Comparison of ENCODE assay signal across 8 cellular contexts in genomic region chr15:29568840-29569532, GRCh38.
A peak's percentile ranks its signal among the peaks of the same experiment; 100 is the strongest.
DNase-seq lines count a peak whose midpoint lies in the region; ATAC-seq, FAIRE-seq and TF ChIP-seq lines count a peak whose summit lies in the region.

No MANE protein-coding gene starts in this region.

- no peaks in the 10 kb centered on the region for H3K9me3 ChIP-seq in HepG2 (ENCODE audit: low read length)

- POLR2A ChIA-PET in HepG2 (lab: Yijun Ruan, JAX): no interaction called here

- TF ChIP-seq CTCF in VCaP (conservative IDR thresholded peaks at IDR 0.05) (peak; percentile 77), HepG2 (CRISPR knock-in tag; IDR thresholded peaks at IDR 0.05) (0 out of 2 replicates have a peak, but pooled peaks have one; percentile 5)

- H3K9ac ChIP-seq in HepG2 (ENCODE audit: insufficient read depth, low read depth, low read length): no peak overlapping the region

- H3K27me3 ChIP-seq in HepG2 (ENCODE audit: control insufficient read depth in 1 of 2, insufficient read depth in 2 of 2, low read length in 2 of 2): peaks cover 4 to 23% of the 10 kb centered on the region in 2 experiments

- no TSS peak for BruUV-seq in HepG2 (replicated peaks; lab: Mats Ljungman, UMichigan)

- intact Hi-C loops in HepG2 (cut with micrococcal nuclease; ENCODE audit: unreplicated experiment): no loop called here

- in situ Hi-C loops in HepG2 (cut with HindIII; ENCODE audit: extremely low pct_ligation_motif_present, low pct_unique_long_range_greater_than_20kb): no loop called here

- H3K36me3 ChIP-seq in HepG2 (replicated peaks in 1 of 2; ENCODE audit: control insufficient read depth in 1 of 2, insufficient read depth in 2 of 2, low read length in 2 of 2): no peaks in the 10 kb centered on the region

- CTCF ChIA-PET in HepG2 (lab: Yijun Ruan, JAX; ENCODE audit: low intra/inter-chr PET ratio, low total read pairs): no interaction called here

- H3K27ac ChIP-seq in VCaP (peak overlapping the region; percentile 58; the same call in 1 of the 2 replicates), HepG2 (ENCODE audit: extremely low read length, insufficient read depth, low read length) (no peak overlapping the region)

- TF ChIP-seq EP300 in HepG2 (IDR thresholded peaks at IDR 0.05; ENCODE audit: low read depth in 2 of 2, low read length in 2 of 2): no peak
- no peak for TF ChIP-seq EP300 in HepG2 (CRISPR knock-in tag; IDR thresholded peaks at IDR 0.05; ENCODE audit: borderline replicate concordance)

- WGBS in HepG2 (ENCODE audit: low lambda C conversion rate): 50% methylated on average over 9 of the region's 9 CpGs

- no peak for TF ChIP-seq POLR2A in HepG2 (IDR thresholded peaks at IDR 0.05; ENCODE audit: insufficient read depth in 1 of 2, low read depth in 2 of 2, low read length in 2 of 2)

- FAIRE-seq in HepG2 (lab: Jason Lieb, UNC): no peak

- peak; percentile 72 for DNase-seq in COR-L47 (lab: John Stamatoyannopoulos, UW)
- DNase-seq in HuH-7.5 (ENCODE audit: low spot score): peak; percentile 42
- DNase-seq in HepG2 (ENCODE audit: low spot score): peak; percentile 23
- no peak for DNase-seq in germinal center (ENCODE audit: low spot score)
- DNase-seq in cortex of kidney (lab: John Stamatoyannopoulos, UW): no peak

- ATAC-seq in HepG2 (peak; percentile 82), HG03520 (IDR thresholded peaks at IDR 0.05; ENCODE audit: unreplicated experiment) (no peak), HG02759 (IDR thresholded peaks at IDR 0.05; ENCODE audit: unreplicated experiment) (no peak)

- H2AFZ ChIP-seq in HepG2 (ENCODE audit: low read length): no peak overlapping the region

- H3K4me2 ChIP-seq in HepG2 (ENCODE audit: low read depth, low read length): no peak overlapping the region

- H3K4me3 ChIP-seq in HepG2 (replicated peaks in 1 of 3; ENCODE audit: insufficient read depth in 1 of 3, low read depth in 2 of 3, low read length in 3 of 3): no peak overlapping the region

- no peak for TF ChIP-seq RAD21 in HepG2 (CRISPR knock-in tag; IDR thresholded peaks at IDR 0.05)

- no peaks in the 10 kb centered on the region for H4K20me1 ChIP-seq in HepG2 (ENCODE audit: insufficient read depth, low read length)

- H3K79me2 ChIP-seq in HepG2 (ENCODE audit: insufficient read depth, low read length): no peaks in the 10 kb centered on the region

- no peaks in the 10 kb centered on the region for H3K4me1 ChIP-seq in HepG2 (ENCODE audit: insufficient read depth, low read length)

TF ChIP-seq in HepG2, 621 proteins besides CTCF, POLR2A, EP300 and RAD21:
- TF ChIP-seq ELF1 (CRISPR knock-in tag; IDR thresholded peaks at IDR 0.05) (0 out of 2 replicates have a peak, but pooled peaks have one; percentile 14), ZNF646 (CRISPR knock-in tag; IDR thresholded peaks at IDR 0.05) (no peak)
TF ChIP-seq in HepG2: peak in this region for 1.

Comparison
In these comparisons a context has a peak if more than half of its experiments do, and no peak if none do; other contexts are left out.
1. DNase-seq: peak in COR-L47 (single experiment), HuH-7.5 (single experiment) and HepG2 (single experiment); none in germinal center (single experiment) and cortex of kidney (single experiment).